In genomic region chr1:228087771-228088251, GRCh38 we compare ENCODE assay signal across 8 cellular contexts. TPM values are rescaled to one million over a fixed set of nuclear protein-coding genes. Genes with fewer than 3 reads are reported as not detected.
DNase-seq lines count a peak whose midpoint lies in the region; ATAC-seq and TF ChIP-seq lines count a peak whose summit lies in the region.

No MANE protein-coding gene starts in this region.

- H3K27ac ChIP-seq in osteoblast (ENCODE audit: low read depth, low read length) = peak overlapping the region; percentile 91

- peaks cover 60% of the 10 kb centered on the region for H3K36me3 Mint-ChIP-seq in T-helper 1 cell treated with Interleukin-12 subunit alpha and Interleukin-12 subunit beta and Interleukin-4 antibody, amounts not matched to agents 30 μg/mL and 1 μg/mL, for 36 hours (ENCODE audit: low read depth)
- peaks cover 19% of the 10 kb centered on the region for H3K36me3 Mint-ChIP-seq in endothelial cell (ENCODE audit: low read depth, unreplicated experiment)

- peaks cover 65% of the 10 kb centered on the region for H3K4me1 ChIP-seq in osteoblast (ENCODE audit: insufficient read depth, low read length)

- peak overlapping the region; percentile 42 for H3K4me3 Mint-ChIP-seq in T-helper 1 cell treated with Interleukin-12 subunit alpha and Interleukin-12 subunit beta and Interleukin-4 antibody, amounts not matched to agents 30 μg/mL and 1 μg/mL, for 36 hours
- peak overlapping the region; percentile 71 for H3K4me3 Mint-ChIP-seq in endothelial cell (ENCODE audit: unreplicated experiment)

- peaks cover 44% of the 10 kb centered on the region for H3K36me3 ChIP-seq in osteoblast (ENCODE audit: insufficient read depth, low read length)

- peak overlapping the region; percentile 82 for H3K27ac Mint-ChIP-seq in T-helper 1 cell treated with Interleukin-12 subunit alpha and Interleukin-12 subunit beta and Interleukin-4 antibody, amounts not matched to agents 30 μg/mL and 1 μg/mL, for 36 hours
- peak overlapping the region; percentile 61 for H3K27ac Mint-ChIP-seq in endothelial cell (ENCODE audit: unreplicated experiment)

- H3K4me2 ChIP-seq in osteoblast (ENCODE audit: insufficient read depth, low read length) = peak overlapping the region; percentile 100

- TF ChIP-seq CTCF in endothelial cell (IDR thresholded peaks at IDR 0.05; ENCODE audit: unreplicated experiment) (no peak), osteoblast (IDR thresholded peaks at IDR 0.05; ENCODE audit: extremely low read depth, low read depth, low read length) (peak; percentile 24)

- no peaks in the 10 kb centered on the region for H3K9me3 ChIP-seq in osteoblast (ENCODE audit: low read depth, low read length)

- CTCF ChIA-PET in HEK293T (lab: Yijun Ruan, JAX) = no interaction called here

- H2AFZ ChIP-seq in osteoblast (ENCODE audit: low read length) = no peak overlapping the region

- no peak for ATAC-seq in GM18867 (IDR thresholded peaks at IDR 0.05; ENCODE audit: unreplicated experiment)
- ATAC-seq in HG02588 (IDR thresholded peaks at IDR 0.05; ENCODE audit: unreplicated experiment) = no peak

- no peaks in the 10 kb centered on the region for H3K27me3 ChIP-seq in osteoblast (ENCODE audit: insufficient read depth, low read length)

- H3K9me3 Mint-ChIP-seq in T-helper 1 cell treated with Interleukin-12 subunit alpha and Interleukin-12 subunit beta and Interleukin-4 antibody, amounts not matched to agents 30 μg/mL and 1 μg/mL, for 36 hours = no peaks in the 10 kb centered on the region
- no peaks in the 10 kb centered on the region for H3K9me3 Mint-ChIP-seq in endothelial cell (ENCODE audit: unreplicated experiment)

- H3K79me2 ChIP-seq in osteoblast (ENCODE audit: insufficient read depth, low read length) = peaks cover 100% of the 10 kb centered on the region

- peak overlapping the region; percentile 48 for H3K4me3 ChIP-seq in osteoblast (ENCODE audit: insufficient read depth, low read length)

- POLR2A ChIA-PET in HEK293T (lab: Yijun Ruan, JAX) = interaction anchor here (1.2 to 1.4 kb wide), 2 partner anchors 12 to 14 kb away, joined by 3 to 4 read pairs; no protein-coding TSS in a partner anchor

- peaks cover 68% of the 10 kb centered on the region for H3K4me1 Mint-ChIP-seq in T-helper 1 cell treated with Interleukin-12 subunit alpha and Interleukin-12 subunit beta and Interleukin-4 antibody, amounts not matched to agents 30 μg/mL and 1 μg/mL, for 36 hours (ENCODE audit: low read depth)
- peaks cover 83% of the 10 kb centered on the region for H3K4me1 Mint-ChIP-seq in endothelial cell (ENCODE audit: unreplicated experiment)

- H3K27me3 Mint-ChIP-seq in T-helper 1 cell treated with Interleukin-12 subunit alpha and Interleukin-12 subunit beta and Interleukin-4 antibody, amounts not matched to agents 30 μg/mL and 1 μg/mL, for 36 hours (ENCODE audit: low read depth) = no peaks in the 10 kb centered on the region
- peaks cover 24% of the 10 kb centered on the region for H3K27me3 Mint-ChIP-seq in endothelial cell (ENCODE audit: unreplicated experiment)

- DNase-seq in GM04503 (ENCODE audit: low read depth) (peak; percentile 72), endothelial cell (ENCODE audit: low spot score) (no peak), osteoblast (ENCODE audit: insufficient read length, low spot score, missing footprints) (peak; percentile 93), HEK293T (ENCODE audit: extremely low spot score) (no peak), D341Med (ENCODE audit: low spot score) (no peak)

- H4K20me1 ChIP-seq in osteoblast (ENCODE audit: insufficient read depth, low read length) = peaks cover 98% of the 10 kb centered on the region

TF ChIP-seq in HEK293T, 16 proteins besides CTCF, POLR2A, EP300 and RAD21:
- no peak for TF ChIP-seq SP1 (IDR thresholded peaks at IDR 0.05)
- no peak for TF ChIP-seq FOXM1 (IDR thresholded peaks at IDR 0.05; ENCODE audit: borderline replicate concordance)

RNA-seq across cellular contexts. Expression of gene ARF1, which starts 5.3 kb away (rescaled TPM):
- total RNA-seq in endothelial cell (ENCODE audit: unreplicated experiment) (393 TPM), osteoblast (231 and 248 TPM in 2 replicates)

RNA-seq across cellular contexts. Expression of gene C1orf35, which starts 15.3 kb away (rescaled TPM):
- total RNA-seq in endothelial cell (ENCODE audit: unreplicated experiment) (23.2 TPM), osteoblast (5.3 and 5.4 TPM in 2 replicates)

RNA-seq across cellular contexts. Expression of gene MRPL55, which starts 21.3 kb away (rescaled TPM):
- total RNA-seq in endothelial cell (ENCODE audit: unreplicated experiment) (47.5 TPM), osteoblast (34.5 and 51.4 TPM in 2 replicates)

RNA-seq across cellular contexts. Expression of gene GUK1, which starts 52.3 kb away (rescaled TPM):
- 280 TPM for total RNA-seq in endothelial cell (ENCODE audit: unreplicated experiment)
- total RNA-seq in osteoblast = 253 and 278 TPM in 2 replicates

Comparison
In these comparisons a context has a peak if more than half of its experiments do, and no peak if none do; other contexts are left out.
1. DNase-seq: peak in GM04503 (single experiment) and osteoblast (single experiment); none in endothelial cell (single experiment), HEK293T (single experiment) and D341Med (single experiment).